13 cellular contexts compared by ENCODE assay signal in genomic region chr6:3405679-3406078, GRCh38. TPM values are rescaled to one million over a fixed set of nuclear protein-coding genes. Genes with fewer than 3 reads are reported as not detected.
DNase-seq lines count a peak whose midpoint lies in the region; ATAC-seq and TF ChIP-seq lines count a peak whose summit lies in the region.
"Had no signal": no experiment of that assay in that cellular context is flagged by ENCODE, and none has a peak within 500 bp of the region (broad histone marks: within the 10 kb centered on the region; RNA-seq: fewer than 3 reads in every experiment).

No MANE protein-coding gene starts in this region.

- POLR2A ChIA-PET in PC-9 (lab: Charles Lee; ENCODE audit: unreplicated experiment): no interaction called here

- no peaks in the 10 kb centered on the region for H4K20me1 ChIP-seq in PC-9 (ENCODE audit: insufficient read depth)

- intact Hi-C loops in PC-9 (cut with micrococcal nuclease; ENCODE audit: unreplicated experiment): no loop called here

- H3K27ac Mint-ChIP-seq in endodermal cell: no peak overlapping the region
- H3K27ac Mint-ChIP-seq in type B pancreatic cell: peak overlapping the region; percentile 19
- H3K27ac Mint-ChIP-seq: activated CD4-positive, alpha-beta memory T cell treated with anti-CD3 and anti-CD28 coated beads for 36 hours; T-helper 17 cell had no signal

- ATAC-seq in GM19455 (IDR thresholded peaks at IDR 0.05; ENCODE audit: unreplicated experiment) (no peak), HG02588 (IDR thresholded peaks at IDR 0.05; ENCODE audit: unreplicated experiment) (no peak)
- ATAC-seq: T-helper 17 cell had no signal

- CTCF ChIA-PET in PC-9 (lab: Charles Lee): no interaction called here

- H3K27ac ChIP-seq in PC-9 (peak overlapping the region; percentile 23; the same call in 1 of the 2 replicates), endodermal cell (ENCODE audit: low read depth, low read length) (no peak overlapping the region), liver (ENCODE audit: low read depth in 1 of 2, low read length in 2 of 2) (peak overlapping the region; percentile 63 to 73)
- H3K27ac ChIP-seq: testis had no signal

- DNase-seq in PC-9 (peak in 1 of 2 experiments; percentile 40), endodermal cell (no peak), type B pancreatic cell (ENCODE audit: extremely low spot score, unreplicated experiment) (no peak)
- DNase-seq in activated CD4-positive, CD25-positive, alpha-beta regulatory T cell treated with anti-CD3 and anti-CD28 coated beads, Interleukin-2, amount 50 U/mL, for 72 hours: no peak
- DNase-seq: activated CD4-positive, alpha-beta memory T cell treated with anti-CD3 and anti-CD28 coated beads for 36 hours; activated gamma-delta T cell treated with Interleukin-2 at 50 U/mL for 16 hours; Karpas-422; T-helper 17 cell; testis had no signal

- H3K9me3 ChIP-seq in PC-9 (ENCODE audit: insufficient read depth, low read depth) (no peaks in the 10 kb centered on the region), endodermal cell (ENCODE audit: control insufficient read depth, low read length) (no peaks in the 10 kb centered on the region), liver (ENCODE audit: control insufficient read depth in 4 of 4, low read length in 3 of 4) (no peaks in the 10 kb centered on the region)
- H3K9me3 ChIP-seq: testis had no signal

- peak; percentile 34 to 57 for TF ChIP-seq RAD21 in liver (IDR thresholded peaks at IDR 0.05)

- no peaks in the 10 kb centered on the region for H3K36me3 Mint-ChIP-seq in endodermal cell (ENCODE audit: low read depth)
- H3K36me3 Mint-ChIP-seq in type B pancreatic cell: peaks cover 28% of the 10 kb centered on the region
- H3K36me3 Mint-ChIP-seq: activated CD4-positive, alpha-beta memory T cell treated with anti-CD3 and anti-CD28 coated beads for 36 hours had no signal

- TF ChIP-seq CTCF in PC-9 (conservative IDR thresholded peaks at IDR 0.05) (no peak), endodermal cell (conservative IDR thresholded peaks at IDR 0.05) (no peak), liver (IDR thresholded peaks at IDR 0.05; ENCODE audit: low read depth, low read length, missing input control) (no peak), type B pancreatic cell (conservative IDR thresholded peaks at IDR 0.05) (no peak)

- peaks cover 68% of the 10 kb centered on the region for H3K4me1 Mint-ChIP-seq in endodermal cell
- peaks cover 60% of the 10 kb centered on the region for H3K4me1 Mint-ChIP-seq in type B pancreatic cell (ENCODE audit: unreplicated experiment)

- H3K4me3 ChIP-seq in PC-9 (no peak overlapping the region), endodermal cell (ENCODE audit: low read length) (peak overlapping the region; percentile 6), liver (ENCODE audit: low read depth in 1 of 3, low read length in 3 of 3) (no peak overlapping the region)
- H3K4me3 ChIP-seq: testis had no signal

- H3K4me2 ChIP-seq in PC-9: no peak overlapping the region

- no peaks in the 10 kb centered on the region for H3K79me2 ChIP-seq in PC-9 (ENCODE audit: low read depth)

- peaks cover 6% of the 10 kb centered on the region; the same call in 1 of the 2 replicates for H3F3A ChIP-seq in PC-9 (ENCODE audit: insufficient read depth, low read depth)

- H3K9me2 ChIP-seq in PC-9 (ENCODE audit: insufficient read depth): no peaks in the 10 kb centered on the region

- H3K27me3 ChIP-seq in PC-9 (ENCODE audit: insufficient read depth, low read depth): no peaks in the 10 kb centered on the region
- H3K27me3 ChIP-seq in endodermal cell (ENCODE audit: control insufficient read depth, insufficient read depth, low read length, poor library complexity, severe bottlenecking): no peaks in the 10 kb centered on the region
- H3K27me3 ChIP-seq in liver (ENCODE audit: control insufficient read depth in 4 of 4, insufficient read depth in 4 of 4, low read length in 3 of 4): no peaks in the 10 kb centered on the region
- H3K27me3 ChIP-seq: testis had no signal

- no peaks in the 10 kb centered on the region for H3K27me3 Mint-ChIP-seq in endodermal cell (ENCODE audit: insufficient read depth)
- H3K27me3 Mint-ChIP-seq in type B pancreatic cell: no peaks in the 10 kb centered on the region
- H3K27me3 Mint-ChIP-seq: activated CD4-positive, alpha-beta memory T cell treated with anti-CD3 and anti-CD28 coated beads for 36 hours had no signal

- no TSS peak for BruUV-seq in PC-9 (replicated peaks; lab: Mats Ljungman, UMichigan)

- no peaks in the 10 kb centered on the region for H3K9me3 Mint-ChIP-seq in endodermal cell
- H3K9me3 Mint-ChIP-seq in type B pancreatic cell: peaks cover 4% of the 10 kb centered on the region
- H3K9me3 Mint-ChIP-seq: activated CD4-positive, alpha-beta memory T cell treated with anti-CD3 and anti-CD28 coated beads for 36 hours had no signal

- H3K9ac ChIP-seq in endodermal cell (ENCODE audit: extremely low read depth, low read length, poor library complexity, severe bottlenecking) (no peak overlapping the region), liver (ENCODE audit: low read depth in 1 of 2, low read length in 2 of 2) (no peak overlapping the region)

- no peaks in the 10 kb centered on the region for H3K36me3 ChIP-seq in PC-9 (ENCODE audit: low read depth)
- H3K36me3 ChIP-seq in endodermal cell (ENCODE audit: control insufficient read depth, insufficient read depth, low read length): no peaks in the 10 kb centered on the region
- H3K36me3 ChIP-seq in liver (ENCODE audit: control insufficient read depth in 4 of 4, insufficient read depth in 3 of 4, low read depth in 1 of 4, low read length in 3 of 4): no peaks in the 10 kb centered on the region

- H3K4me1 ChIP-seq in PC-9 (replicated peaks; ENCODE audit: insufficient read depth) (peaks cover 42% of the 10 kb centered on the region), endodermal cell (ENCODE audit: control insufficient read depth, insufficient read depth, low read length) (peaks cover 30% of the 10 kb centered on the region), liver (ENCODE audit: control insufficient read depth in 4 of 4, insufficient read depth in 4 of 4, low read length in 3 of 4) (peaks cover 24 to 92% (median 86%) of the 10 kb centered on the region in 4 donors)
- H3K4me1 ChIP-seq: testis had no signal

- H2AFZ ChIP-seq in PC-9: no peak overlapping the region

- H3K4me3 Mint-ChIP-seq in endodermal cell (no peak overlapping the region), type B pancreatic cell (no peak overlapping the region)
- H3K4me3 Mint-ChIP-seq: activated CD4-positive, alpha-beta memory T cell treated with anti-CD3 and anti-CD28 coated beads for 36 hours; T-helper 17 cell had no signal

TF ChIP-seq in liver, 16 proteins besides CTCF, POLR2A, EP300 and RAD21:
- TF ChIP-seq FOXA2 (IDR thresholded peaks at IDR 0.05) (peak; percentile 37), HNF4A (conservative IDR thresholded peaks at IDR 0.05) (peak; percentile 59 to 78), YY1 (IDR thresholded peaks at IDR 0.05) (no peak), JUND (IDR thresholded peaks at IDR 0.05) (peak in 1 of 2 donors; percentile 76), RXRA (IDR thresholded peaks at IDR 0.05) (peak; percentile 47 to 86), SP1 (IDR thresholded peaks at IDR 0.05) (peak; percentile 56), MAX (IDR thresholded peaks at IDR 0.05) (peak; percentile 79), GABPA (IDR thresholded peaks at IDR 0.05 in 1 of 2, conservative IDR thresholded peaks at IDR 0.05 in 1 of 2) (no peak)
- TF ChIP-seq, protein P1, sequence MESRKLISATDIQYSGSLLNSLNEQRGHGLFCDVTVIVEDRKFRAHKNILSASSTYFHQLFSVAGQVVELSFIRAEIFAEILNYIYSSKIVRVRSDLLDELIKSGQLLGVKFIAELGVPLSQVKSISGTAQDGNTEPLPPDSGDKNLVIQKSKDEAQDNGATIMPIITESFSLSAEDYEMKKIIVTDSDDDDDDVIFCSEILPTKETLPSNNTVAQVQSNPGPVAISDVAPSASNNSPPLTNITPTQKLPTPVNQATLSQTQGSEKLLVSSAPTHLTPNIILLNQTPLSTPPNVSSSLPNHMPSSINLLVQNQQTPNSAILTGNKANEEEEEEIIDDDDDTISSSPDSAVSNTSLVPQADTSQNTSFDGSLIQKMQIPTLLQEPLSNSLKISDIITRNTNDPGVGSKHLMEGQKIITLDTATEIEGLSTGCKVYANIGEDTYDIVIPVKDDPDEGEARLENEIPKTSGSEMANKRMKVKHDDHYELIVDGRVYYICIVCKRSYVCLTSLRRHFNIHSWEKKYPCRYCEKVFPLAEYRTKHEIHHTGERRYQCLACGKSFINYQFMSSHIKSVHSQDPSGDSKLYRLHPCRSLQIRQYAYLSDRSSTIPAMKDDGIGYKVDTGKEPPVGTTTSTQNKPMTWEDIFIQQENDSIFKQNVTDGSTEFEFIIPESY (IDR thresholded peaks at IDR 0.05): peak; percentile 47
- TF ChIP-seq, protein P2, sequence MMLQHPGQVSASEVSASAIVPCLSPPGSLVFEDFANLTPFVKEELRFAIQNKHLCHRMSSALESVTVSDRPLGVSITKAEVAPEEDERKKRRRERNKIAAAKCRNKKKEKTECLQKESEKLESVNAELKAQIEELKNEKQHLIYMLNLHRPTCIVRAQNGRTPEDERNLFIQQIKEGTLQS (IDR thresholded peaks at IDR 0.05): no peak

RNA-seq across cellular contexts. Expression of gene SLC22A23, which starts 51.2 kb away (rescaled TPM):
- 13.5 and 16.3 TPM in 2 replicates for total RNA-seq in PC-9 (2021)
- total RNA-seq in endodermal cell: 10 to 100 TPM; 11.1 to 13.3 TPM
- polyA plus RNA-seq in endodermal cell (2013, experiment 1 of 2): 21.0 TPM
- 18.4 TPM for polyA plus RNA-seq in endodermal cell (2013, experiment 2 of 2)
- total RNA-seq in liver: 10 to 100 TPM; 29.4 to 45.4 TPM
- polyA plus RNA-seq in liver: 1 to 10 TPM; 4.9 to 9.9 TPM
- total RNA-seq in type B pancreatic cell (ENCODE audit: low replicate concordance): 36.6 and 52.7 TPM in 2 replicates
- total RNA-seq: OCI-LY7 had no signal
